In the genomic region with DNA sequence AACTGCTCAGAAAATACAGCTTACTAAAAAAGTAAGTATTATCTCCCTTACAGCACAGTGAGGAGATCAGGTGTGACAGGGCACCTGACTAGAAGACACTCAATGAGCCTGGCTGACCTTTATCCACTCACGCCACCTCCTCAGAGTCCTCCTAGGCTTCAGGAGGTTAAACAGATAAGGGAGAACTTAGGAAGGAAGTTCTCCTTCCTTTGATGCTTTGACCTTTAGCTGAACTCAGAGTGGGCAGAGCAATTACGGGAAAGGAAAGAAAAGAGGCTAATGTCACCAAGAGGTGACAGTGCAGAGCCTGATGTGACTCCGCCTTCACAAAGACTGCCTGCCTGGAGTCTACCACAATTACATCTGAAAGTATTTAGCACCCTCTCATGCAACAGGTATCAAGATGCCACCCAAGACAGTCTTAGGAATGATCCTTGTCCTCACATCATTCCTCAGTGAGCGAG, we compare ENCODE assay signal across 10 cellular contexts. TPM values are rescaled to one million over a fixed set of nuclear protein-coding genes. Genes with fewer than 3 reads are reported as not detected.
DNase-seq lines count a peak whose midpoint lies in the region; ATAC-seq and TF ChIP-seq lines count a peak whose summit lies in the region.
"Had no signal": no experiment of that assay in that cellular context is flagged by ENCODE, and none has a peak within 500 bp of the region (broad histone marks: within the 10 kb centered on the region; RNA-seq: fewer than 3 reads in every experiment).

No MANE protein-coding gene starts in this region.

- H4K12ac ChIP-seq in trophoblast cell (ENCODE audit: low read depth, low read length): no peak overlapping the region

- H3K4me3 Mint-ChIP-seq in activated naive CD4-positive, alpha-beta T cell treated with anti-CD3 and anti-CD28 coated beads for 36 hours: peak overlapping the region; percentile 36
- peak overlapping the region; percentile 73 for H3K4me3 Mint-ChIP-seq in activated naive CD8-positive, alpha-beta T cell treated with anti-CD3 and anti-CD28 coated beads, Interleukin-2, amount 10 ng/mL, durations not matched to agents 7 days and 5 days
- no peak overlapping the region for H3K4me3 Mint-ChIP-seq in type B pancreatic cell

- no peaks in the 10 kb centered on the region for H3K27me3 Mint-ChIP-seq in activated naive CD4-positive, alpha-beta T cell treated with anti-CD3 and anti-CD28 coated beads for 36 hours (ENCODE audit: low read depth)
- H3K27me3 Mint-ChIP-seq in activated naive CD8-positive, alpha-beta T cell treated with anti-CD3 and anti-CD28 coated beads, Interleukin-2, amount 10 ng/mL, durations not matched to agents 7 days and 5 days: no peaks in the 10 kb centered on the region
- no peaks in the 10 kb centered on the region for H3K27me3 Mint-ChIP-seq in type B pancreatic cell

- no peaks in the 10 kb centered on the region for H3K79me1 ChIP-seq in trophoblast cell (ENCODE audit: low read length)

- H3K4me1 Mint-ChIP-seq in activated naive CD4-positive, alpha-beta T cell treated with anti-CD3 and anti-CD28 coated beads for 36 hours (ENCODE audit: low read depth): peaks cover 63% of the 10 kb centered on the region
- H3K4me1 Mint-ChIP-seq in activated naive CD8-positive, alpha-beta T cell treated with anti-CD3 and anti-CD28 coated beads, Interleukin-2, amount 10 ng/mL, durations not matched to agents 7 days and 5 days: peaks cover 65% of the 10 kb centered on the region
- H3K4me1 Mint-ChIP-seq in type B pancreatic cell (ENCODE audit: unreplicated experiment): peaks cover 43% of the 10 kb centered on the region

- intact Hi-C loops in activated naive CD4-positive, alpha-beta T cell treated with anti-CD3 and anti-CD28 coated beads for 36 hours (cut with micrococcal nuclease): loop anchor here (5.0 kb wide), 2 partner anchors 601 to 656 kb away; no protein-coding TSS in a partner anchor

- H2BK120ac ChIP-seq in trophoblast cell (ENCODE audit: insufficient read depth, low read length, poor library complexity): no peak overlapping the region

- no peak overlapping the region for H3K4ac ChIP-seq in trophoblast cell (ENCODE audit: low read depth, low read length)

- H3K27ac Mint-ChIP-seq in activated naive CD4-positive, alpha-beta T cell treated with anti-CD3 and anti-CD28 coated beads for 36 hours: peak overlapping the region; percentile 88
- peak overlapping the region; percentile 92 for H3K27ac Mint-ChIP-seq in activated naive CD8-positive, alpha-beta T cell treated with anti-CD3 and anti-CD28 coated beads, Interleukin-2, amount 10 ng/mL, durations not matched to agents 7 days and 5 days
- peak overlapping the region; percentile 8 for H3K27ac Mint-ChIP-seq in type B pancreatic cell

- no peak overlapping the region for H2AFZ ChIP-seq in trophoblast cell (ENCODE audit: insufficient read depth, low read length, poor library complexity)

- H2BK5ac ChIP-seq in trophoblast cell (ENCODE audit: low read depth, low read length, poor library complexity): no peak overlapping the region

- no peak overlapping the region for H4K8ac ChIP-seq in trophoblast cell (ENCODE audit: low read depth, low read length)

- no peaks in the 10 kb centered on the region for H3K9me3 ChIP-seq in trophoblast cell (ENCODE audit: insufficient read depth, low read depth, low read length)
- H3K9me3 ChIP-seq: SJSA1 had no signal

- H3K18ac ChIP-seq in trophoblast cell (ENCODE audit: low read length): no peak overlapping the region

- no peak overlapping the region for H3K27ac ChIP-seq in trophoblast cell (ENCODE audit: low read depth, low read length)
- H3K27ac ChIP-seq: C4-2B, SJSA1 had no signal

- no peaks in the 10 kb centered on the region for H3K27me3 ChIP-seq in trophoblast cell (ENCODE audit: insufficient read depth, low read length)
- H3K27me3 ChIP-seq: SJSA1 had no signal

- H3K36me3 ChIP-seq in trophoblast cell (ENCODE audit: control insufficient read depth in 1 of 2, insufficient read depth in 2 of 2, low read length in 2 of 2): no peaks in the 10 kb centered on the region
- H3K36me3 ChIP-seq: SJSA1 had no signal

- TF ChIP-seq CTCF in type B pancreatic cell (conservative IDR thresholded peaks at IDR 0.05): no peak

- H4K91ac ChIP-seq in trophoblast cell (ENCODE audit: low read depth, low read length): no peak overlapping the region

- peaks cover 1% of the 10 kb centered on the region for H3K36me3 Mint-ChIP-seq in activated naive CD4-positive, alpha-beta T cell treated with anti-CD3 and anti-CD28 coated beads for 36 hours (ENCODE audit: low read depth)
- H3K36me3 Mint-ChIP-seq in activated naive CD8-positive, alpha-beta T cell treated with anti-CD3 and anti-CD28 coated beads, Interleukin-2, amount 10 ng/mL, durations not matched to agents 7 days and 5 days: peaks cover 21% of the 10 kb centered on the region
- peaks cover 4% of the 10 kb centered on the region for H3K36me3 Mint-ChIP-seq in type B pancreatic cell

- no peak overlapping the region for H3K14ac ChIP-seq in trophoblast cell (ENCODE audit: low read length)

- H3K4me1 ChIP-seq in trophoblast cell (ENCODE audit: control insufficient read depth in 1 of 2, insufficient read depth in 2 of 2, low read length in 2 of 2): no peaks in the 10 kb centered on the region
- H3K4me1 ChIP-seq: SJSA1 had no signal

- CTCF ChIA-PET in activated naive CD4-positive, alpha-beta T cell treated with anti-CD3 and anti-CD28 coated beads for 36 hours (lab: Charles Lee): interaction anchor here (0.6 to 2.2 kb wide), 3 partner anchors 20 to 165 kb away, joined by 3 to 9 read pairs (median 3); no protein-coding TSS in a partner anchor

- peak; percentile 57 for ATAC-seq in HG03432 (IDR thresholded peaks at IDR 0.05; ENCODE audit: unreplicated experiment)
- peak; percentile 51 for ATAC-seq in activated naive CD8-positive, alpha-beta T cell treated with anti-CD3 and anti-CD28 coated beads, Interleukin-2, amount 10 ng/mL, durations not matched to agents 7 days and 5 days (ENCODE audit: low read depth)

- no peak overlapping the region for H3K23ac ChIP-seq in trophoblast cell (ENCODE audit: low read length)

- no peak overlapping the region for H3K4me2 ChIP-seq in trophoblast cell (ENCODE audit: low read length)

- H3K9me3 Mint-ChIP-seq in activated naive CD4-positive, alpha-beta T cell treated with anti-CD3 and anti-CD28 coated beads for 36 hours: no peaks in the 10 kb centered on the region
- no peaks in the 10 kb centered on the region for H3K9me3 Mint-ChIP-seq in activated naive CD8-positive, alpha-beta T cell treated with anti-CD3 and anti-CD28 coated beads, Interleukin-2, amount 10 ng/mL, durations not matched to agents 7 days and 5 days
- H3K9me3 Mint-ChIP-seq in type B pancreatic cell: peaks cover 2% of the 10 kb centered on the region

- peak; percentile 66 for DNase-seq in activated naive CD4-positive, alpha-beta T cell treated with anti-CD3 and anti-CD28 coated beads for 36 hours
- no peak for DNase-seq in activated naive CD4-positive, alpha-beta T cell treated with anti-CD3 and anti-CD28 coated beads, Interleukin-2, amount 50 U/mL, for 16 hours
- no peak for DNase-seq in activated naive CD8-positive, alpha-beta T cell treated with anti-CD3 and anti-CD28 coated beads, Interleukin-2, amount 10 ng/mL, durations not matched to agents 7 days and 5 days
- no peak for DNase-seq in type B pancreatic cell (ENCODE audit: extremely low spot score, unreplicated experiment)
- no peak for DNase-seq in trophoblast cell
- no peak for DNase-seq in occipital lobe (lab: John Stamatoyannopoulos, UW)
- DNase-seq in NCI-H446 (lab: John Stamatoyannopoulos, UW): no peak

- no peaks in the 10 kb centered on the region for H3K79me2 ChIP-seq in trophoblast cell (ENCODE audit: control insufficient read depth, insufficient read depth, low read length, poor library complexity)

- H3K9ac ChIP-seq in trophoblast cell (ENCODE audit: low read length): no peak overlapping the region

- no peak overlapping the region for H3K4me3 ChIP-seq in trophoblast cell (ENCODE audit: low read depth, low read length)
- H3K4me3 ChIP-seq: SJSA1 had no signal

- POLR2A ChIA-PET in activated naive CD8-positive, alpha-beta T cell treated with anti-CD3 and anti-CD28 coated beads, Interleukin-2, amount 10 ng/mL, durations not matched to agents 7 days and 5 days (lab: Charles Lee): interaction anchor here (0.5 to 3.2 kb wide), 7 partner anchors 9 to 175 kb away, joined by 3 to 38 read pairs (median 3); no protein-coding TSS in a partner anchor

- H2AK5ac ChIP-seq in trophoblast cell (ENCODE audit: low read length): no peak overlapping the region

- no peak overlapping the region for H2BK12ac ChIP-seq in trophoblast cell (ENCODE audit: low read length)

- WGBS in trophoblast cell (ENCODE audit: extremely low coverage, insufficient coverage, insufficient read length): no CpG with 5 or more reads among the region's 4 CpGs

RNA-seq across cellular contexts. Expression of gene MAN1A1, which starts 36.7 kb away (rescaled TPM):
- 10 to 100 TPM; 14.8 to 15.1 TPM for total RNA-seq in activated naive CD4-positive, alpha-beta T cell treated with anti-CD3 and anti-CD28 coated beads for 36 hours
- total RNA-seq in activated naive CD8-positive, alpha-beta T cell treated with anti-CD3 and anti-CD28 coated beads, Interleukin-2, amount 10 ng/mL, durations not matched to agents 7 days and 5 days: 10 to 100 TPM; 19.2 to 19.5 TPM
- total RNA-seq in type B pancreatic cell (ENCODE audit: low replicate concordance) (52.2 and 74.2 TPM in 2 replicates), occipital lobe (24.0 TPM)
- polyA plus RNA-seq in trophoblast cell (2013): 29.1 and 30.7 TPM in 2 replicates

Comparison
In these comparisons a context has a peak if more than half of its experiments do, and no peak if none do; other contexts are left out.
1. H3K27ac Mint-ChIP-seq: peak in every context shown above with its lines; median percentile 92 in activated naive CD8-positive, alpha-beta T cell treated with anti-CD3 and anti-CD28 coated beads, Interleukin-2, amount 10 ng/mL, durations not matched to agents 7 days and 5 days; 88 in activated naive CD4-positive, alpha-beta T cell treated with anti-CD3 and anti-CD28 coated beads for 36 hours; 8 in type B pancreatic cell.